ENCODE assay signal across 1 cellular context in the genomic region with DNA sequence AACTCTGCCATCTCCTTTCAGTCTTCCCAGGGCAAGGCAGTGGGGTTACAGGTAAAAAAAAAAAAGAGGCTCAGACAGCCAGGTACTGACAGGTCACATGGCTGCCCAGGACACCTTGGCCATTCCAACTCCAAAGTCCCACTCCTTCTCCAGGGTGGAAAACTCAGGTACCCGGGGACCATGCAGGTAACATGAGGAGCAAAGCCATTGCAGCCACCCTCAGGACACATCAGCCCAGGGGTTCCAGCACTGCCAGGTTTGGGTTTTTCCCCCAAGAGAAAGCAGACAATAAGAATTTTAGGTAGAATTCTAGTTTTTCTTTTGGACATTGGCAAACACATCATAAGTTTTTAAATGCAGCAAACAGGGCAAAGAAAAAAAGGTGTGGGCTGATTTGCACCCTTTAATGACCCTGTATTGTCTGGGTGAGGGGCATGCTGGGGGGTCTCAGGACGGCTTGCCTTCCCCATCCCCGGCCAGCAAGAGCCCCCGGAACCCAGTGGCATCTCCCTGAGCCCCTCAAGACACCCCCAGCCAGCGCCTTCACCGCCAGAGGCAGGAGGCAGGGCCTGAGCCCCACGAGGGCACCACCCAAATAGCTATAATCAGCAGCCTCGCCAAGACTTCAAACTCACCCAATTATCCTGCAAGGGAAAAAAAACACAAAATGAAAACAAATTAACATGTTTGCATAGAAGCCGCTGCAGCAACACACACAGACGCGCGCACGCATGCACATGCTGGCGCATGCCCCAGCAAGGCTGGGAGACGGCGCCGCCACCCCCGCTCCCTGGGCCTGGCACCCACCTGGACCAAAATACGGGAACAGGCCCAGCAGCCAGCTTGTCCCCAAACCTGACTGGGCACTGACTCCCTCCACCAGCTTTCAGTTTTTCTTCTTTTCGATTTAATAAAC.
TF ChIP-seq lines count a peak whose summit lies in the region.

No MANE protein-coding gene starts in this region.

TF ChIP-seq in SK-N-SH, 30 proteins besides CTCF, POLR2A, EP300 and RAD21 (continued from another document):
- TF ChIP-seq PBX3 (IDR thresholded peaks at IDR 0.05): no peak
- no peak for TF ChIP-seq EZH2phosphoT487 (IDR thresholded peaks at IDR 0.05; ENCODE audit: borderline replicate concordance, low read depth)
- TF ChIP-seq MXI1 (IDR thresholded peaks at IDR 0.05; ENCODE audit: low read depth, low read length): no peak
- TF ChIP-seq ELF1 (IDR thresholded peaks at IDR 0.05): no peak
- no peak for TF ChIP-seq POLR2AphosphoS5 (IDR thresholded peaks at IDR 0.05; ENCODE audit: low read depth, low read length)
- no peak for TF ChIP-seq FOSL2 (IDR thresholded peaks at IDR 0.05; ENCODE audit: borderline replicate concordance, low read depth)
- no peak for TF ChIP-seq NRF1 (IDR thresholded peaks at IDR 0.05; ENCODE audit: low read depth, low read length)
- no peak for TF ChIP-seq YY1 (IDR thresholded peaks at IDR 0.05; ENCODE audit: low read depth)
- no peak for TF ChIP-seq NFIC (IDR thresholded peaks at IDR 0.05; ENCODE audit: borderline replicate concordance)
- no peak for TF ChIP-seq CHD2 (IDR thresholded peaks at IDR 0.05; ENCODE audit: low read length, partially characterized antibody)
- TF ChIP-seq, protein P1, sequence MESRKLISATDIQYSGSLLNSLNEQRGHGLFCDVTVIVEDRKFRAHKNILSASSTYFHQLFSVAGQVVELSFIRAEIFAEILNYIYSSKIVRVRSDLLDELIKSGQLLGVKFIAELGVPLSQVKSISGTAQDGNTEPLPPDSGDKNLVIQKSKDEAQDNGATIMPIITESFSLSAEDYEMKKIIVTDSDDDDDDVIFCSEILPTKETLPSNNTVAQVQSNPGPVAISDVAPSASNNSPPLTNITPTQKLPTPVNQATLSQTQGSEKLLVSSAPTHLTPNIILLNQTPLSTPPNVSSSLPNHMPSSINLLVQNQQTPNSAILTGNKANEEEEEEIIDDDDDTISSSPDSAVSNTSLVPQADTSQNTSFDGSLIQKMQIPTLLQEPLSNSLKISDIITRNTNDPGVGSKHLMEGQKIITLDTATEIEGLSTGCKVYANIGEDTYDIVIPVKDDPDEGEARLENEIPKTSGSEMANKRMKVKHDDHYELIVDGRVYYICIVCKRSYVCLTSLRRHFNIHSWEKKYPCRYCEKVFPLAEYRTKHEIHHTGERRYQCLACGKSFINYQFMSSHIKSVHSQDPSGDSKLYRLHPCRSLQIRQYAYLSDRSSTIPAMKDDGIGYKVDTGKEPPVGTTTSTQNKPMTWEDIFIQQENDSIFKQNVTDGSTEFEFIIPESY (IDR thresholded peaks at IDR 0.05; ENCODE audit: borderline replicate concordance, low read depth): no peak
